In the genomic region with DNA sequence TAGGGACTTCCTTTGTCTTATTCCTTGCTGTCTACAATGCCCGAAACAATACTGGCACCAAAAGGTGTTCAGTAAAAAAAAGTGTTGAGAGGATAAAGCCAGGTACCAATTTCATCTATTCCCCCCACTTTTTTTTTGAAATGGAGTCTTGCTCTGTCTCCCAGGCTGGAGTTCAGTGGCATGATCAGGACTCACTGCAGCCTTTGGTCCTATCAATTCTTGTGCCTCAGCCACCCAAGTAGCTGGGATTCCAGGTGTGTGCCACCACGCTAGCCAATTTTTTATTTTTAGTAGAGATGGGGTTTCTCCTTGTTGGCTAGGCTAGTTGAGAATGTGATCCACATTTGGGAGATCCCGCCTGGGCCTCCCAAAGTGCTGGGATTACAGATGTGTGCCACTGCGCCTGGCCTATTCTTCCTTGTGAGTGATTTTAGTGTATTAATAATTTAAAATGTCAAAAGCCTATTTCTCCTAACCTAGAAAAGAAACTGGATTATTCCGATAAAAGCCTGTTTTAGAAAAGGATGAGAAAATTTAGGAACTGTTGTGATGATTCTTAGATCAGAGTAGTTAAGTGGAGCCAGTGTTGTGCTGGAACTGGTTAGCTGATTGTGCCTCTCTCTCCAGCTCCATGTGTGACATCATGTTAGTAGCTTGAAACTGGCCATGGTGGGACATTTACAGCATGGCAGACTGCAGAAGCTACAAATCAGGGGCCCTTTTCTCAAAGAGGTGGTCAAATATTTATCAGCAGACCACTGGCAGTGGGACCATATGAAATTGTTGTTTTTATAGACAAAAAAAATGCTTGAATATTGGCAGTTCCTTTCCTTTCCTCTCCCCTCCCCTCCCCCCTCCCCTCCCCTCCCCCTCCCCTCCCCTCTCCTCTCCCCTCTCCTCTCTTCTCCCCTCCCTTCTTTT, we compare ENCODE assay signal across 10 cellular contexts. TPM values are rescaled to one million over a fixed set of nuclear protein-coding genes. Genes with fewer than 3 reads are reported as not detected.
DNase-seq lines count a peak whose midpoint lies in the region; ATAC-seq, FAIRE-seq and TF ChIP-seq lines count a peak whose summit lies in the region.
"Had no signal": no experiment of that assay in that cellular context is flagged by ENCODE, and none has a peak within 500 bp of the region (broad histone marks: within the 10 kb centered on the region; RNA-seq: fewer than 3 reads in every experiment).

No MANE protein-coding gene starts in this region.

- no TSS peak for BruUV-seq in A673 (replicated peaks; lab: Mats Ljungman, UMichigan)

- H3K27me3 ChIP-seq in A673 (replicated peaks; ENCODE audit: insufficient read depth, low read depth, low read length, poor library complexity): no peaks in the 10 kb centered on the region

- H3K4me1 Mint-ChIP-seq in T-cell: peaks cover 86 to 95% (median 89%) of the 10 kb centered on the region in 3 donors

- peak overlapping the region; percentile 88 to 95 for H3K27ac Mint-ChIP-seq in T-cell

- H3K4me3 Mint-ChIP-seq in T-cell: peak overlapping the region; percentile 49 to 77 (median 75)

- POLR2A ChIA-PET in A673 (lab: Charles Lee; ENCODE audit: low non-redundant PET): interaction anchor here (0.7 kb wide), 1 partner anchor 14 kb away, joined by 8 read pairs; the partner anchor contains the start of gene CDC42SE2
- POLR2A ChIA-PET in T-cell (lab: Charles Lee): interaction anchor here (0.5 to 2.3 kb wide), 9 partner anchors 12 to 104 kb away, joined by 3 to 21 read pairs (median 3); no protein-coding TSS in a partner anchor

- no peak for DNase-seq in A673 (ENCODE audit: low spot score)
- DNase-seq in GM12865 (ENCODE audit: low read depth): peak; percentile 59
- no peak for DNase-seq in T-cell
- DNase-seq in fibroblast of peridontal ligament (ENCODE audit: extremely low read depth): peak; percentile 10
- DNase-seq in GM19239 (ENCODE audit: insufficient read length, low spot score): no peak
- no peak for DNase-seq in AG20443 (ENCODE audit: low spot score)
- no peak for DNase-seq in HuH-7.5 (ENCODE audit: low spot score)
- DNase-seq: NCI-H2227 treated with DMSO at 0.1 percent for 48 hours; stimulated activated CD4-positive, alpha-beta T cell treated with anti-CD3 and anti-CD28 coated beads, Interleukin-4, amount 100 ng/mL, for 24 hours had no signal

- H3K9me3 Mint-ChIP-seq in T-cell: no peaks in the 10 kb centered on the region

- H3K27me3 Mint-ChIP-seq in T-cell: no peaks in the 10 kb centered on the region

- H3K27ac ChIP-seq in A673 (ENCODE audit: low read depth, low read length, poor library complexity, severe bottlenecking): peak overlapping the region; percentile 46

- ATAC-seq in T-cell (replicated peaks in 1 of 4) (peak in 1 of 4 experiments; percentile 25), GM18861 (IDR thresholded peaks at IDR 0.05; ENCODE audit: unreplicated experiment) (no peak)

- H3K4me1 ChIP-seq in A673 (ENCODE audit: insufficient read depth, low read length, poor library complexity, severe bottlenecking): peaks cover 30% of the 10 kb centered on the region

- CTCF ChIA-PET in A673 (lab: Charles Lee) (no interaction called here), T-cell (lab: Charles Lee) (interaction anchor here in 1 of 2 donors (0.7 to 1.6 kb wide), 4 partner anchors 12 to 291 kb away, joined by 4 to 6 read pairs (median 4); no protein-coding TSS in a partner anchor)

- intact Hi-C loops in A673 (cut with micrococcal nuclease; ENCODE audit: unreplicated experiment): no loop called here

- peaks cover 25% of the 10 kb centered on the region for H3K36me3 Mint-ChIP-seq in T-cell

- TF ChIP-seq CTCF in A673 (conservative IDR thresholded peaks at IDR 0.05; ENCODE audit: low read depth, low read length) (no peak), GM12865 (IDR thresholded peaks at IDR 0.05; ENCODE audit: insufficient read depth, low read depth, low read length, missing control alignments) (no peak)

- FAIRE-seq in GM19239 (lab: Jason Lieb, UNC): no peak

- no peaks in the 10 kb centered on the region for H3K9me3 ChIP-seq in A673 (ENCODE audit: low read depth, low read length, poor library complexity, severe bottlenecking)

- H3K4me3 ChIP-seq in A673 (ENCODE audit: low read depth, low read length, poor library complexity, severe bottlenecking) (no peak overlapping the region), GM12865 (ENCODE audit: low read depth, low read length) (no peak overlapping the region)

- H3K36me3 ChIP-seq in A673 (ENCODE audit: insufficient read depth, low read length, poor library complexity, severe bottlenecking): no peaks in the 10 kb centered on the region

RNA-seq across cellular contexts. Expression of gene CDC42SE2, which starts 14.3 kb away (rescaled TPM):
- total RNA-seq in A673 (2021) (25.5 and 26.6 TPM in 2 replicates), T-cell (100 to 1,000 TPM; 229 to 259 (median 238) TPM)

Comparison
In these comparisons a context has a peak if more than half of its experiments do, and no peak if none do; other contexts are left out.
1. DNase-seq: peak in GM12865 (single experiment) and fibroblast of peridontal ligament (single experiment); none in A673 (single experiment), T-cell (0 of 34), GM19239 (single experiment), AG20443 (single experiment) and HuH-7.5 (single experiment).